Comparison of ENCODE assay signal across 9 cellular contexts in genomic region chr3:170189396-170190256, GRCh38. TPM values are rescaled to one million over a fixed set of nuclear protein-coding genes. Genes with fewer than 3 reads are reported as not detected.
DNase-seq lines count a peak whose midpoint lies in the region; ATAC-seq, FAIRE-seq and TF ChIP-seq lines count a peak whose summit lies in the region.
"Had no signal": no experiment of that assay in that cellular context is flagged by ENCODE, and none has a peak within 500 bp of the region (broad histone marks: within the 10 kb centered on the region; RNA-seq: fewer than 3 reads in every experiment).

No MANE protein-coding gene starts in this region.

- in situ Hi-C loops in KBM-7 (cut with MboI; ENCODE audit: low pct_unique_long_range_greater_than_20kb, low sequenced_read_pairs), result no loop called here
- in situ Hi-C loops in K562 (cut with MboI), result no loop called here

- H3K9me3 ChIP-seq in K562 (replicated peaks; ENCODE audit: control insufficient read depth, insufficient read depth, low read depth, low read length) (no peaks in the 10 kb centered on the region), thyroid gland (no peaks in the 10 kb centered on the region), trophoblast cell (ENCODE audit: insufficient read depth, low read depth, low read length) (no peaks in the 10 kb centered on the region)

- no peak overlapping the region for H3K18ac ChIP-seq in trophoblast cell (ENCODE audit: low read length)

- CTCF ChIA-PET in K562 (lab: Yijun Ruan, JAX; ENCODE audit: low intra/inter-chr PET ratio), result interaction anchor here (1.1 kb wide), 1 partner anchor 221 kb away, joined by 4 read pairs; no protein-coding TSS in a partner anchor

- no peaks in the 10 kb centered on the region for H3K9me3 Mint-ChIP-seq in activated naive CD8-positive, alpha-beta T cell treated with anti-CD3 and anti-CD28 coated beads, Interleukin-2, amount 10 ng/mL, durations not matched to agents 7 days and 5 days
- no peaks in the 10 kb centered on the region for H3K9me3 Mint-ChIP-seq in activated naive CD8-positive, alpha-beta T cell treated with anti-CD3 and anti-CD28 coated beads for 36 hours
- no peaks in the 10 kb centered on the region for H3K9me3 Mint-ChIP-seq in stimulated activated effector memory CD8-positive, alpha-beta T cell treated with anti-CD3 and anti-CD28 coated beads, Interleukin-12 subunit alpha, Interleukin-12 subunit beta, amount 100 ng/mL, for 72 hours
- H3K9me3 Mint-ChIP-seq: activated CD4-positive, alpha-beta T cell treated with anti-CD3 and anti-CD28 coated beads, Interleukin-2, amount 10 ng/mL, durations not matched to agents 7 days and 5 days had no signal

- peak; percentile 15 for ATAC-seq in activated naive CD8-positive, alpha-beta T cell treated with anti-CD3 and anti-CD28 coated beads, Interleukin-2, amount 10 ng/mL, durations not matched to agents 7 days and 5 days (ENCODE audit: low read depth)
- peak; percentile 38 for ATAC-seq in K562
- ATAC-seq in stimulated activated effector memory CD8-positive, alpha-beta T cell treated with anti-CD3 and anti-CD28 coated beads, Interleukin-12 subunit alpha, Interleukin-12 subunit beta, amount 100 ng/mL, for 72 hours, result peak; percentile 24

- H3K23ac ChIP-seq in trophoblast cell (ENCODE audit: low read length), result no peak overlapping the region

- H4K12ac ChIP-seq in trophoblast cell (ENCODE audit: low read depth, low read length), result no peak overlapping the region

- H3K36me3 ChIP-seq in K562 (ENCODE audit: control insufficient read depth, insufficient read depth, low read length) (no peaks in the 10 kb centered on the region), thyroid gland (no peaks in the 10 kb centered on the region), trophoblast cell (ENCODE audit: control insufficient read depth in 1 of 2, insufficient read depth in 2 of 2, low read length in 2 of 2) (no peaks in the 10 kb centered on the region)

- H4K20me1 ChIP-seq in K562 (replicated peaks; ENCODE audit: control insufficient read depth, insufficient read depth, low read length), result no peaks in the 10 kb centered on the region

- H2BK12ac ChIP-seq in trophoblast cell (ENCODE audit: low read length), result no peak overlapping the region

- no peaks in the 10 kb centered on the region for H3K79me2 ChIP-seq in K562 (ENCODE audit: control insufficient read depth, insufficient read depth, low read length)
- no peaks in the 10 kb centered on the region for H3K79me2 ChIP-seq in trophoblast cell (ENCODE audit: control insufficient read depth, insufficient read depth, low read length, poor library complexity)

- no peak for DNase-seq in activated naive CD8-positive, alpha-beta T cell treated with anti-CD3 and anti-CD28 coated beads, Interleukin-2, amount 10 ng/mL, durations not matched to agents 7 days and 5 days
- DNase-seq in activated naive CD8-positive, alpha-beta T cell treated with anti-CD3 and anti-CD28 coated beads for 36 hours, result no peak
- DNase-seq in KBM-7 (peak; percentile 47), K562 (ENCODE audit: extremely low read depth in 1 of 4, low spot score in 3 of 4) (no peak), HCEC 1CT (no peak), thyroid gland (no peak), trophoblast cell (no peak)
- peak in 1 of 2 donors; percentile 45 for DNase-seq in stimulated activated effector memory CD8-positive, alpha-beta T cell treated with anti-CD3 and anti-CD28 coated beads, Interleukin-12 subunit alpha, Interleukin-12 subunit beta, amount 100 ng/mL, for 72 hours (ENCODE audit: low spot score in 2 of 2)

- BruUV-seq in K562 (replicated peaks; lab: Mats Ljungman, UMichigan), result no TSS peak

- H2BK120ac ChIP-seq in trophoblast cell (ENCODE audit: insufficient read depth, low read length, poor library complexity), result no peak overlapping the region

- H2BK5ac ChIP-seq in trophoblast cell (ENCODE audit: low read depth, low read length, poor library complexity), result no peak overlapping the region

- no peak overlapping the region for H3K4ac ChIP-seq in trophoblast cell (ENCODE audit: low read depth, low read length)

- intact Hi-C loops in K562 (cut with micrococcal nuclease) (loop anchor here (5.0 to 10.0 kb wide), 3 partner anchors 165 to 625 kb away; partner anchors contain the start of gene SKIL), thyroid gland (cut with DNase I) (no loop called here)

- TF ChIP-seq RAD21 in K562 (CRISPR knock-in tag; conservative IDR thresholded peaks at IDR 0.05 in 1 of 2, IDR thresholded peaks at IDR 0.05 in 1 of 2), result no peak

- H3K4me1 Mint-ChIP-seq in activated naive CD8-positive, alpha-beta T cell treated with anti-CD3 and anti-CD28 coated beads, Interleukin-2, amount 10 ng/mL, durations not matched to agents 7 days and 5 days, result peaks cover 10% of the 10 kb centered on the region
- peaks cover 4% of the 10 kb centered on the region for H3K4me1 Mint-ChIP-seq in activated naive CD8-positive, alpha-beta T cell treated with anti-CD3 and anti-CD28 coated beads for 36 hours
- H3K4me1 Mint-ChIP-seq in stimulated activated effector memory CD8-positive, alpha-beta T cell treated with anti-CD3 and anti-CD28 coated beads, Interleukin-12 subunit alpha, Interleukin-12 subunit beta, amount 100 ng/mL, for 72 hours, result no peaks in the 10 kb centered on the region

- 31% methylated on average over 4 of the region's 4 CpGs for WGBS in K562 (ENCODE audit: insufficient coverage, low coverage, missing lambda C conversion rate)
- 92 to 94% methylated on average over 4 of the region's 4 CpGs for WGBS in thyroid gland, 2 donors
- no CpG with 5 or more reads among the region's 4 CpGs for WGBS in trophoblast cell (ENCODE audit: extremely low coverage, insufficient coverage, insufficient read length)

- TF ChIP-seq EP300 in K562 (IDR thresholded peaks at IDR 0.05; ENCODE audit: low read length), result no peak

- TF ChIP-seq CTCF in K562 (IDR thresholded peaks at IDR 0.05 in 2 of 3, conservative IDR thresholded peaks at IDR 0.05 in 1 of 3; ENCODE audit: insufficient read depth in 2 of 3, low read depth in 1 of 3, low read length in 3 of 3) (no peak), thyroid gland (IDR thresholded peaks at IDR 0.05) (no peak)

- H2AFZ ChIP-seq in K562 (ENCODE audit: low read depth, low read length), result peak overlapping the region; percentile 29
- no peak overlapping the region for H2AFZ ChIP-seq in trophoblast cell (ENCODE audit: insufficient read depth, low read length, poor library complexity)

- H3K27me3 ChIP-seq in K562 (ENCODE audit: control insufficient read depth in 2 of 2, insufficient read depth in 2 of 2, low read length in 2 of 2) (no peaks in the 10 kb centered on the region), thyroid gland (no peaks in the 10 kb centered on the region), trophoblast cell (ENCODE audit: insufficient read depth, low read length) (no peaks in the 10 kb centered on the region)

- no peak overlapping the region for H3K27ac ChIP-seq in K562 (ENCODE audit: extremely low read depth, low read depth, low read length)
- no peak overlapping the region for H3K27ac ChIP-seq in thyroid gland
- no peak overlapping the region for H3K27ac ChIP-seq in trophoblast cell (ENCODE audit: low read depth, low read length)

- H3K4me2 ChIP-seq in K562 (ENCODE audit: insufficient read depth, low read length) (0 out of 2 replicates have a peak overlapping the region, but pooled peaks have one; percentile 9), trophoblast cell (ENCODE audit: low read length) (no peak overlapping the region)

- no peak overlapping the region for H2AK5ac ChIP-seq in trophoblast cell (ENCODE audit: low read length)

- no peaks in the 10 kb centered on the region for H3K36me3 Mint-ChIP-seq in activated naive CD8-positive, alpha-beta T cell treated with anti-CD3 and anti-CD28 coated beads, Interleukin-2, amount 10 ng/mL, durations not matched to agents 7 days and 5 days
- H3K36me3 Mint-ChIP-seq in activated naive CD8-positive, alpha-beta T cell treated with anti-CD3 and anti-CD28 coated beads for 36 hours, result no peaks in the 10 kb centered on the region
- no peaks in the 10 kb centered on the region for H3K36me3 Mint-ChIP-seq in stimulated activated effector memory CD8-positive, alpha-beta T cell treated with anti-CD3 and anti-CD28 coated beads, Interleukin-12 subunit alpha, Interleukin-12 subunit beta, amount 100 ng/mL, for 72 hours

- POLR2A ChIA-PET in activated naive CD8-positive, alpha-beta T cell treated with anti-CD3 and anti-CD28 coated beads, Interleukin-2, amount 10 ng/mL, durations not matched to agents 7 days and 5 days (lab: Charles Lee), result no interaction called here
- POLR2A ChIA-PET in K562 (lab: Yijun Ruan, JAX), result no interaction called here

- no peaks in the 10 kb centered on the region for H3K4me1 ChIP-seq in K562 (replicated peaks in 1 of 2; ENCODE audit: control insufficient read depth in 2 of 2, insufficient read depth in 2 of 2, low read length in 2 of 2)
- no peaks in the 10 kb centered on the region for H3K4me1 ChIP-seq in thyroid gland
- H3K4me1 ChIP-seq in trophoblast cell (ENCODE audit: control insufficient read depth in 1 of 2, insufficient read depth in 2 of 2, low read length in 2 of 2), result no peaks in the 10 kb centered on the region

- no peak for TF ChIP-seq POLR2A in K562 (conservative IDR thresholded peaks at IDR 0.05)
- no peak for TF ChIP-seq POLR2A in thyroid gland (IDR thresholded peaks at IDR 0.05)

- H3K4me3 ChIP-seq in K562 (no peak overlapping the region), thyroid gland (replicated peaks in 1 of 3) (no peak overlapping the region), trophoblast cell (ENCODE audit: low read depth, low read length) (no peak overlapping the region)

- no peak overlapping the region for H4K91ac ChIP-seq in trophoblast cell (ENCODE audit: low read depth, low read length)

- no peaks in the 10 kb centered on the region for H3K79me1 ChIP-seq in trophoblast cell (ENCODE audit: low read length)

- H3K9ac ChIP-seq in K562 (ENCODE audit: insufficient read depth in 1 of 2, low read depth in 2 of 2, low read length in 2 of 2), result no peak overlapping the region
- no peak overlapping the region for H3K9ac ChIP-seq in trophoblast cell (ENCODE audit: low read length)

- no peak for FAIRE-seq in K562 (lab: Jason Lieb, UNC)

- no peak overlapping the region for H3K27ac Mint-ChIP-seq in activated naive CD8-positive, alpha-beta T cell treated with anti-CD3 and anti-CD28 coated beads, Interleukin-2, amount 10 ng/mL, durations not matched to agents 7 days and 5 days
- no peak overlapping the region for H3K27ac Mint-ChIP-seq in activated naive CD8-positive, alpha-beta T cell treated with anti-CD3 and anti-CD28 coated beads for 36 hours
- no peak overlapping the region for H3K27ac Mint-ChIP-seq in stimulated activated effector memory CD8-positive, alpha-beta T cell treated with anti-CD3 and anti-CD28 coated beads, Interleukin-12 subunit alpha, Interleukin-12 subunit beta, amount 100 ng/mL, for 72 hours
- H3K27ac Mint-ChIP-seq: activated CD4-positive, alpha-beta T cell treated with anti-CD3 and anti-CD28 coated beads, Interleukin-2, amount 10 ng/mL, durations not matched to agents 7 days and 5 days had no signal

- no peaks in the 10 kb centered on the region for H3K9me1 ChIP-seq in K562 (ENCODE audit: control insufficient read depth, insufficient read depth, low read length)

- H4K8ac ChIP-seq in trophoblast cell (ENCODE audit: low read depth, low read length), result no peak overlapping the region

- H3K27me3 Mint-ChIP-seq in activated naive CD8-positive, alpha-beta T cell treated with anti-CD3 and anti-CD28 coated beads, Interleukin-2, amount 10 ng/mL, durations not matched to agents 7 days and 5 days, result no peaks in the 10 kb centered on the region
- H3K27me3 Mint-ChIP-seq in activated naive CD8-positive, alpha-beta T cell treated with anti-CD3 and anti-CD28 coated beads for 36 hours, result no peaks in the 10 kb centered on the region

- no peak overlapping the region for H3K14ac ChIP-seq in trophoblast cell (ENCODE audit: low read length)

- H3K4me3 Mint-ChIP-seq in activated naive CD8-positive, alpha-beta T cell treated with anti-CD3 and anti-CD28 coated beads, Interleukin-2, amount 10 ng/mL, durations not matched to agents 7 days and 5 days, result peak overlapping the region; percentile 33
- no peak overlapping the region for H3K4me3 Mint-ChIP-seq in activated naive CD8-positive, alpha-beta T cell treated with anti-CD3 and anti-CD28 coated beads for 36 hours
- H3K4me3 Mint-ChIP-seq in stimulated activated effector memory CD8-positive, alpha-beta T cell treated with anti-CD3 and anti-CD28 coated beads, Interleukin-12 subunit alpha, Interleukin-12 subunit beta, amount 100 ng/mL, for 72 hours, result no peak overlapping the region
- H3K4me3 Mint-ChIP-seq: activated CD4-positive, alpha-beta T cell treated with anti-CD3 and anti-CD28 coated beads, Interleukin-2, amount 10 ng/mL, durations not matched to agents 7 days and 5 days had no signal

RNA-seq across cellular contexts. Expression of gene PHC3, which starts 8.1 kb away (rescaled TPM):
- total RNA-seq in activated naive CD8-positive, alpha-beta T cell treated with anti-CD3 and anti-CD28 coated beads, Interleukin-2, amount 10 ng/mL, durations not matched to agents 7 days and 5 days, result 100 to 1,000 TPM in 1 of 2 experiments, 10 to 100 TPM in 1; 94.9 to 105 TPM
- 10 to 100 TPM; 39.6 to 41.4 TPM for total RNA-seq in activated naive CD8-positive, alpha-beta T cell treated with anti-CD3 and anti-CD28 coated beads for 36 hours
- 118 and 146 TPM in 2 replicates for total RNA-seq in K562 (2011; cell fraction: chromatin; rRNA removed; ENCODE audit: low replicate concordance)
- total RNA-seq in K562 (2011; cell fraction: nucleolus; rRNA removed), result 42.5 and 52.1 TPM in 2 replicates
- total RNA-seq in K562 (2011; cell fraction: nucleoplasm; rRNA removed), result 59.0 and 129 TPM in 2 replicates
- total RNA-seq in K562 (2014; rRNA removed), result 3.1 and 8.9 TPM in 2 replicates
- total RNA-seq in K562 (2014; rRNA removed; fragmentation: Illumina TruSeq; extraction: Trizol), result 16.9 and 19.0 TPM in 2 replicates
- total RNA-seq in K562 (2015; rRNA removed; fragmentation: Illumina TruSeq; extraction: Trizol), result 14.9 and 15.1 TPM in 2 replicates
- 16.9 and 21.5 TPM in 2 replicates for total RNA-seq in K562 (2021)
- polyA plus RNA-seq in K562 (2011; rRNA removed), result 21.6 and 32.1 TPM in 2 replicates
- 25.8 and 29.4 TPM in 2 replicates for polyA plus RNA-seq in K562 (2011; cell fraction: cytosol; rRNA removed)
- polyA plus RNA-seq in K562 (2011; cell fraction: nucleus; rRNA removed), result 65.3 and 76.2 TPM in 2 replicates
- polyA plus RNA-seq in K562 (2012), result 9.0 and 22.6 TPM in 2 replicates
- polyA plus RNA-seq in K562 (2014; fragmentation: Illumina TruSeq; extraction: Trizol), result 8.1 and 10.5 TPM in 2 replicates
- polyA plus RNA-seq in K562 (2014; fragmentation: Nextera tagmentation; extraction: Ambion mirVana), result 1 to 10 TPM; 4.6 to 6.0 TPM
- polyA plus RNA-seq in K562 (2014; rRNA removed), result 7.4 and 16.2 TPM in 2 replicates
- 91.9 and 98.7 TPM in 2 replicates for polyA minus RNA-seq in K562 (2011; rRNA and poly(A)+ RNA removed)
- polyA minus RNA-seq in K562 (2011; cell fraction: cytosol; rRNA and poly(A)+ RNA removed), result 13.4 and 14.6 TPM in 2 replicates
- polyA minus RNA-seq in K562 (2011; cell fraction: nucleus; rRNA and poly(A)+ RNA removed), result 32.9 and 56.2 TPM in 2 replicates
- 100 to 1,000 TPM in 2 of 4 donors, 10 to 100 TPM in 2; 73.1 to 128 (median 93.7) TPM for total RNA-seq in thyroid gland
- 36.3 and 38.5 TPM in 2 replicates for polyA plus RNA-seq in trophoblast cell (2013)

RNA-seq across cellular contexts. Expression of gene PRKCI, which starts 32.6 kb away (rescaled TPM):
- 10 to 100 TPM; 23.7 to 24.2 TPM for total RNA-seq in activated naive CD8-positive, alpha-beta T cell treated with anti-CD3 and anti-CD28 coated beads, Interleukin-2, amount 10 ng/mL, durations not matched to agents 7 days and 5 days
- total RNA-seq in activated naive CD8-positive, alpha-beta T cell treated with anti-CD3 and anti-CD28 coated beads for 36 hours, result 10 to 100 TPM; 19.3 to 22.8 TPM
- 56.2 and 139 TPM in 2 replicates for total RNA-seq in K562 (2011; cell fraction: chromatin; rRNA removed; ENCODE audit: low replicate concordance)
- 21.8 and 29.3 TPM in 2 replicates for total RNA-seq in K562 (2011; cell fraction: nucleolus; rRNA removed)
- total RNA-seq in K562 (2011; cell fraction: nucleoplasm; rRNA removed), result 59.0 and 131 TPM in 2 replicates
- total RNA-seq in K562 (2014; rRNA removed), result 23.2 and 27.8 TPM in 2 replicates
- total RNA-seq in K562 (2014; rRNA removed; fragmentation: Illumina TruSeq; extraction: Trizol), result 43.2 and 49.7 TPM in 2 replicates
- 37.8 and 42.0 TPM in 2 replicates for total RNA-seq in K562 (2015; rRNA removed; fragmentation: Illumina TruSeq; extraction: Trizol)
- total RNA-seq in K562 (2021), result 23.6 and 33.2 TPM in 2 replicates
- polyA plus RNA-seq in K562 (2011; rRNA removed), result 27.8 and 40.0 TPM in 2 replicates
- polyA plus RNA-seq in K562 (2011; cell fraction: cytosol; rRNA removed), result 7.8 and 14.4 TPM in 2 replicates
- polyA plus RNA-seq in K562 (2011; cell fraction: nucleus; rRNA removed), result 7.4 and 10.1 TPM in 2 replicates
- 15.7 and 28.3 TPM in 2 replicates for polyA plus RNA-seq in K562 (2012)
- polyA plus RNA-seq in K562 (2014; fragmentation: Illumina TruSeq; extraction: Trizol), result 24.2 and 31.4 TPM in 2 replicates
- polyA plus RNA-seq in K562 (2014; fragmentation: Nextera tagmentation; extraction: Ambion mirVana), result 10 to 100 TPM; 10.5 to 13.5 TPM
- 20.4 and 22.7 TPM in 2 replicates for polyA plus RNA-seq in K562 (2014; rRNA removed)
- polyA minus RNA-seq in K562 (2011; rRNA and poly(A)+ RNA removed), result 79.3 and 84.4 TPM in 2 replicates
- 20.8 and 40.8 TPM in 2 replicates for polyA minus RNA-seq in K562 (2011; cell fraction: cytosol; rRNA and poly(A)+ RNA removed)
- 20.7 and 26.1 TPM in 2 replicates for polyA minus RNA-seq in K562 (2011; cell fraction: nucleus; rRNA and poly(A)+ RNA removed)
- 10 to 100 TPM; 74.9 to 85.0 (median 76.6) TPM for total RNA-seq in thyroid gland
- 23.7 and 24.6 TPM in 2 replicates for polyA plus RNA-seq in trophoblast cell (2013)
